In the genomic region with DNA sequence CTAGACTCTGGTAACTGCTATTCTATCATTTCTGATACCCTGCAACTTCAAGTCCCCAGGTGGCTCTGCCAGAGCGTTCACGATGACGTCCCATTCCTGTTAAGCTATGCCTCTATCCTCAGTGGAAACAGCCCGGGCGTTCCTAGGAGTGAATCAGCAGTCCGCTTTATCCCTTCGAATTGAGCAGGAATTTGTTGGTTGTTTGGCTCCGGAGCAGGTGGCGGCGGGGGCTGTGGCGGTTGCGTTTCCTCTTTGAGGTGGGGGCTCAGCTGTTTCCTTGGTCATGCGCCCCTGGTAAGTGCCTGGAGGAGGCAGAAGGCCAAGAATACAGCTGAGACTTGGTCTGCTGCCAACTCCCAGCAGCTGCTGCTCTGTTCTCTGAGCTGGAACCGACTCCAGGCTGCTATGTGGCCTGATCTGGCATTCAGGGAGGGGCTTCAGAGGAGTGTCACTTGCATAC, we compare ENCODE assay signal across 8 cellular contexts. TPM values are rescaled to one million over a fixed set of nuclear protein-coding genes. Genes with fewer than 3 reads are reported as not detected.
DNase-seq lines count a peak whose midpoint lies in the region; ATAC-seq and TF ChIP-seq lines count a peak whose summit lies in the region.

No MANE protein-coding gene starts in this region.

- H3K4me1 ChIP-seq in OCI-LY1 (ENCODE audit: insufficient read depth, low read length, severe bottlenecking) (peaks cover 100% of the 10 kb centered on the region), smooth muscle cell (ENCODE audit: low read depth) (no peaks in the 10 kb centered on the region)

- ATAC-seq in GM18909 (IDR thresholded peaks at IDR 0.05; ENCODE audit: poor library complexity, unreplicated experiment) (peak; percentile 80), HG03521 (IDR thresholded peaks at IDR 0.05; ENCODE audit: unreplicated experiment) (peak; percentile 53)

- H4K20me1 ChIP-seq in OCI-LY1 (ENCODE audit: insufficient read depth, low read length) (no peaks in the 10 kb centered on the region), smooth muscle cell (ENCODE audit: low read depth) (no peaks in the 10 kb centered on the region)

- H3K4me3 ChIP-seq in OCI-LY1 (ENCODE audit: low read depth, low read length, poor library complexity, severe bottlenecking) (peak overlapping the region; percentile 54), smooth muscle cell (no peak overlapping the region)

- DNase-seq in glomerular visceral epithelial cell (ENCODE audit: extremely low spot score) = peak; percentile 92
- peak; percentile 87 for DNase-seq in renal cortical epithelial cell (ENCODE audit: low read depth)
- no peak for DNase-seq in activated CD4-positive, alpha-beta T cell treated with anti-CD3 and anti-CD28 coated beads for 4 hours
- no peak for DNase-seq in OCI-M1 (lab: John Stamatoyannopoulos, UW)
- no peak for DNase-seq in smooth muscle cell (lab: John Stamatoyannopoulos, UW; ENCODE audit: unreplicated experiment)

- H3K79me2 ChIP-seq in OCI-LY1 (ENCODE audit: insufficient read depth, low read length) (no peaks in the 10 kb centered on the region), smooth muscle cell (ENCODE audit: low read depth) (no peaks in the 10 kb centered on the region)

- H2AFZ ChIP-seq in OCI-LY1 (ENCODE audit: low read length) (no peak overlapping the region), smooth muscle cell (ENCODE audit: low read depth) (no peak overlapping the region)

- TF ChIP-seq CTCF in OCI-LY1 (IDR thresholded peaks at IDR 0.05; ENCODE audit: low read length) (no peak), smooth muscle cell (IDR thresholded peaks at IDR 0.05; ENCODE audit: borderline replicate concordance, insufficient read depth, poor library complexity, severe bottlenecking) (no peak)

- H3K36me3 ChIP-seq in OCI-LY1 (ENCODE audit: insufficient read depth, low read length) (no peaks in the 10 kb centered on the region), smooth muscle cell (ENCODE audit: low read depth) (no peaks in the 10 kb centered on the region)

- H3K9me3 ChIP-seq in OCI-LY1 (ENCODE audit: low read length) (no peaks in the 10 kb centered on the region), smooth muscle cell (replicated peaks; ENCODE audit: low read depth) (no peaks in the 10 kb centered on the region)

- H3K27me3 ChIP-seq in OCI-LY1 (ENCODE audit: insufficient read depth, low read length) (no peaks in the 10 kb centered on the region), smooth muscle cell (ENCODE audit: low read depth) (peaks cover 4% of the 10 kb centered on the region)

- peaks cover 20% of the 10 kb centered on the region; the same call in 1 of the 2 replicates for H3F3A ChIP-seq in OCI-LY1 (ENCODE audit: insufficient read depth, low read length)
- H3F3A ChIP-seq in smooth muscle cell (ENCODE audit: low read depth) = no peaks in the 10 kb centered on the region

- H3K9ac ChIP-seq in OCI-LY1 (ENCODE audit: low read length) (peak overlapping the region; percentile 74), smooth muscle cell (ENCODE audit: low read depth) (no peak overlapping the region)

- H3K4me2 ChIP-seq in OCI-LY1 (ENCODE audit: low read length) (peak overlapping the region; percentile 74), smooth muscle cell (no peak overlapping the region)

- 47% methylated on average over 14 of the region's 14 CpGs for WGBS in smooth muscle cell (ENCODE audit: low lambda C conversion rate)

- H3K9me2 ChIP-seq in OCI-LY1 (ENCODE audit: low read depth, low read length) = no peaks in the 10 kb centered on the region

- peak overlapping the region; percentile 100 for H3K27ac ChIP-seq in OCI-LY1 (ENCODE audit: low read depth, low read length, poor library complexity, severe bottlenecking)
- no peak overlapping the region for H3K27ac ChIP-seq in smooth muscle cell (ENCODE audit: low read depth)

RNA-seq across cellular contexts. Expression of gene ARPP21, which starts 25.2 kb away (rescaled TPM):
- total RNA-seq in renal cortical epithelial cell = 0.15 TPM in 1 of 2 replicates, not detected in the other
- total RNA-seq in smooth muscle cell = not detected in 2 replicates
- polyA plus RNA-seq in smooth muscle cell = not detected in 2 replicates

Comparison
In these comparisons a context has a peak if more than half of its experiments do, and no peak if none do; other contexts are left out.
1. DNase-seq: peak in glomerular visceral epithelial cell (single experiment) and renal cortical epithelial cell (single experiment); none in activated CD4-positive, alpha-beta T cell treated with anti-CD3 and anti-CD28 coated beads for 4 hours (0 of 2), OCI-M1 (single experiment) and smooth muscle cell (single experiment).